In genomic region chr14:72616811-72617210, GRCh38 we compare ENCODE assay signal across 21 cellular contexts.
DNase-seq lines count a peak whose midpoint lies in the region; ATAC-seq and TF ChIP-seq lines count a peak whose summit lies in the region.
"Had no signal": no experiment of that assay in that cellular context is flagged by ENCODE, and none has a peak within 500 bp of the region (broad histone marks: within the 10 kb centered on the region; RNA-seq: fewer than 3 reads in every experiment).

No MANE protein-coding gene starts in this region.

- ATAC-seq in left cardiac atrium, result no peak
- no peak for ATAC-seq in gastroesophageal sphincter
- no peak for ATAC-seq in GM21619 (IDR thresholded peaks at IDR 0.05; ENCODE audit: unreplicated experiment)
- ATAC-seq in HG02623 (IDR thresholded peaks at IDR 0.05; ENCODE audit: unreplicated experiment), result no peak
- ATAC-seq: left lung; SK-N-SH treated with all-trans-retinoic acid at 6 μM for 48 hours; stimulated activated effector memory CD8-positive, alpha-beta T cell treated with anti-CD3 and anti-CD28 coated beads, Interleukin-12 subunit alpha, Interleukin-12 subunit beta, amount 100 ng/mL, for 72 hours had no signal

- H3K36me3 Mint-ChIP-seq in osteocyte (ENCODE audit: unreplicated experiment), result no peaks in the 10 kb centered on the region

- TF ChIP-seq EP300 in gastroesophageal sphincter (IDR thresholded peaks at IDR 0.05), result no peak

- H3K27ac ChIP-seq in left ventricle myocardium inferior (replicated peaks) (peak overlapping the region; percentile 93), gastroesophageal sphincter (peak overlapping the region in 3 of 4 donors; percentile 47 to 65 (median 64)), vagina (peak overlapping the region; percentile 53)
- H3K27ac ChIP-seq: prostate gland had no signal

- no peaks in the 10 kb centered on the region for H3K27me3 ChIP-seq in left ventricle myocardium inferior (ENCODE audit: low read depth)
- H3K27me3 ChIP-seq in gastroesophageal sphincter, result no peaks in the 10 kb centered on the region
- no peaks in the 10 kb centered on the region for H3K27me3 ChIP-seq in vagina
- H3K27me3 ChIP-seq: left lung, uterus had no signal

- no peaks in the 10 kb centered on the region for H3K9me3 Mint-ChIP-seq in osteocyte (ENCODE audit: unreplicated experiment)
- H3K9me3 Mint-ChIP-seq: activated naive CD4-positive, alpha-beta T cell treated with anti-CD3 and anti-CD28 coated beads for 36 hours; stimulated activated effector memory CD8-positive, alpha-beta T cell treated with anti-CD3 and anti-CD28 coated beads, Interleukin-12 subunit alpha, Interleukin-12 subunit beta, amount 100 ng/mL, for 72 hours had no signal

- H3K4me1 Mint-ChIP-seq in osteocyte (ENCODE audit: unreplicated experiment), result peaks cover 59% of the 10 kb centered on the region

- no peak overlapping the region for H3K4me3 Mint-ChIP-seq in osteocyte (ENCODE audit: unreplicated experiment)
- H3K4me3 Mint-ChIP-seq: activated naive CD4-positive, alpha-beta T cell treated with anti-CD3 and anti-CD28 coated beads for 36 hours; stimulated activated effector memory CD8-positive, alpha-beta T cell treated with anti-CD3 and anti-CD28 coated beads, Interleukin-12 subunit alpha, Interleukin-12 subunit beta, amount 100 ng/mL, for 72 hours had no signal

- WGBS in gastroesophageal sphincter (ENCODE audit: low coverage in 1 of 2), 2 donors, result 78 to 95% methylated on average over 1 to 2 of the region's 7 CpGs

- no peaks in the 10 kb centered on the region for H3K9me3 ChIP-seq in left ventricle myocardium inferior (replicated peaks)
- no peaks in the 10 kb centered on the region for H3K9me3 ChIP-seq in gastroesophageal sphincter
- H3K9me3 ChIP-seq in vagina, result no peaks in the 10 kb centered on the region
- H3K9me3 ChIP-seq: Caco-2, left lung, prostate gland, uterus had no signal

- H3K4me1 ChIP-seq in left ventricle myocardium inferior (peaks cover 80% of the 10 kb centered on the region), gastroesophageal sphincter (peaks cover 0 to 53% (median 5%) of the 10 kb centered on the region in 3 donors), vagina (peaks cover 36% of the 10 kb centered on the region)
- H3K4me1 ChIP-seq: Caco-2, left lung, prostate gland had no signal

- no peak for DNase-seq in left ventricle myocardium inferior
- no peak for DNase-seq in left cardiac atrium
- DNase-seq in osteocyte (ENCODE audit: extremely low spot score, unreplicated experiment), result peak; percentile 51
- DNase-seq in vagina (ENCODE audit: extremely low spot score in 2 of 2), result peak; percentile 54 to 81
- no peak for DNase-seq in NCI-H1105 (lab: John Stamatoyannopoulos, UW)
- DNase-seq: activated naive CD4-positive, alpha-beta T cell treated with anti-CD3 and anti-CD28 coated beads for 36 hours; Caco-2; DMS79; left lung; NCI-H1694 treated with DMSO at 0.1 percent for 48 hours; NCI-H345; NCI-H774; T-helper 2 cell; uterus had no signal

- intact Hi-C loops in left ventricle myocardium inferior (cut with micrococcal nuclease), result no loop called here
- intact Hi-C loops in left cardiac atrium (cut with DNase I), result no loop called here
- intact Hi-C loops in vagina (cut with DNase I), result no loop called here

- H3K36me3 ChIP-seq in left ventricle myocardium inferior, result peaks cover 4% of the 10 kb centered on the region
- no peaks in the 10 kb centered on the region for H3K36me3 ChIP-seq in gastroesophageal sphincter
- no peaks in the 10 kb centered on the region for H3K36me3 ChIP-seq in vagina
- H3K36me3 ChIP-seq: left lung, prostate gland, uterus had no signal

- H3K4me3 ChIP-seq in left ventricle myocardium inferior, result no peak overlapping the region
- no peak overlapping the region for H3K4me3 ChIP-seq in gastroesophageal sphincter
- H3K4me3 ChIP-seq in vagina, result no peak overlapping the region
- H3K4me3 ChIP-seq: left lung, prostate gland, skin epidermis, uterus had no signal

- peak overlapping the region; percentile 93 for H3K27ac Mint-ChIP-seq in osteocyte (ENCODE audit: unreplicated experiment)
- H3K27ac Mint-ChIP-seq: activated naive CD4-positive, alpha-beta T cell treated with anti-CD3 and anti-CD28 coated beads for 36 hours; stimulated activated effector memory CD8-positive, alpha-beta T cell treated with anti-CD3 and anti-CD28 coated beads, Interleukin-12 subunit alpha, Interleukin-12 subunit beta, amount 100 ng/mL, for 72 hours had no signal

- H3K27me3 Mint-ChIP-seq in osteocyte (ENCODE audit: unreplicated experiment), result no peaks in the 10 kb centered on the region

- no peak for TF ChIP-seq POLR2A in gastroesophageal sphincter (IDR thresholded peaks at IDR 0.05)
- TF ChIP-seq POLR2A in vagina (IDR thresholded peaks at IDR 0.05), result no peak

- TF ChIP-seq CTCF in left ventricle myocardium inferior (IDR thresholded peaks at IDR 0.05; ENCODE audit: borderline replicate concordance) (no peak), gastroesophageal sphincter (IDR thresholded peaks at IDR 0.05) (no peak), osteocyte (IDR thresholded peaks at IDR 0.05) (no peak), vagina (IDR thresholded peaks at IDR 0.05) (no peak)

Comparison
In these comparisons a context has a peak if more than half of its experiments do, and no peak if none do; other contexts are left out.
1. DNase-seq: peak in osteocyte (single experiment) and vagina (2 of 2); none in left ventricle myocardium inferior (single experiment), left cardiac atrium (single experiment) and NCI-H1105 (single experiment).
2. Peak in every context shown above with its lines, with median percentiles within 50 percentile points of each other: H3K27ac ChIP-seq.